ENCODE assay signal across 9 cellular contexts in genomic region chr16:30473231-30474061, GRCh38.
A peak's percentile ranks its signal among the peaks of the same experiment; 100 is the strongest.
DNase-seq lines count a peak whose midpoint lies in the region; ATAC-seq lines count a peak whose summit lies in the region.
"Had no signal": no experiment of that assay in that cellular context is flagged by ENCODE, and none has a peak within 500 bp of the region (broad histone marks: within the 10 kb centered on the region; RNA-seq: fewer than 3 reads in every experiment).

No MANE protein-coding gene starts in this region.

- no peaks in the 10 kb centered on the region for H3K27me3 Mint-ChIP-seq in dendritic cell treated with granulocyte-macrophage colony-stimulating factor and Interleukin-4, amounts not matched to agents 40 ng/mL and 50 ng/mL, for 4 days

- peaks cover 34% of the 10 kb centered on the region for H3K36me3 Mint-ChIP-seq in dendritic cell treated with granulocyte-macrophage colony-stimulating factor and Interleukin-4, amounts not matched to agents 40 ng/mL and 50 ng/mL, for 4 days (ENCODE audit: low read depth)

- intact Hi-C loops in dendritic cell treated with granulocyte-macrophage colony-stimulating factor and Interleukin-4, amounts not matched to agents 40 ng/mL and 50 ng/mL, for 4 days (cut with micrococcal nuclease), result loop anchor here (2.0 kb wide), 1 partner anchor 15 kb away; no protein-coding TSS in a partner anchor

- H3K27ac Mint-ChIP-seq in dendritic cell treated with granulocyte-macrophage colony-stimulating factor and Interleukin-4, amounts not matched to agents 40 ng/mL and 50 ng/mL, for 4 days, result peak overlapping the region; percentile 84

- DNase-seq in GM19238 (ENCODE audit: insufficient read length, low spot score) (peak; percentile 39), NCI-H2196 treated with DMSO at 0.1 percent for 48 hours (lab: John Stamatoyannopoulos, UW; ENCODE audit: unreplicated experiment) (no peak), NCI-H2171 treated with DMSO at 0.1 percent for 48 hours (lab: John Stamatoyannopoulos, UW) (no peak), NCI-H1930 (lab: John Stamatoyannopoulos, UW) (no peak)
- peak in 3 of 4 experiments; percentile 11 to 38 (median 36) for DNase-seq in activated CD4-positive, CD25-positive, alpha-beta regulatory T cell (lab: John Stamatoyannopoulos, UW)
- peak; percentile 30 to 48 (median 36) for DNase-seq in stimulated activated CD4-positive, alpha-beta T cell treated with anti-CD3 and anti-CD28 coated beads, TNF-alpha, amount 100 ng/mL, for 4 hours (ENCODE audit: low read depth in 3 of 3)

- no peak for ATAC-seq in GM19395 (IDR thresholded peaks at IDR 0.05; ENCODE audit: unreplicated experiment)
- ATAC-seq: gastroesophageal sphincter had no signal

- H3K4me3 Mint-ChIP-seq in dendritic cell treated with granulocyte-macrophage colony-stimulating factor and Interleukin-4, amounts not matched to agents 40 ng/mL and 50 ng/mL, for 4 days, result peak overlapping the region; percentile 67

- H3K4me1 Mint-ChIP-seq in dendritic cell treated with granulocyte-macrophage colony-stimulating factor and Interleukin-4, amounts not matched to agents 40 ng/mL and 50 ng/mL, for 4 days (ENCODE audit: low read depth), result peaks cover 76% of the 10 kb centered on the region

- H3K9me3 Mint-ChIP-seq in dendritic cell treated with granulocyte-macrophage colony-stimulating factor and Interleukin-4, amounts not matched to agents 40 ng/mL and 50 ng/mL, for 4 days, result no peaks in the 10 kb centered on the region

Comparison
In these comparisons a context has a peak if more than half of its experiments do, and no peak if none do; other contexts are left out.
1. DNase-seq: peak in GM19238 (single experiment), activated CD4-positive, CD25-positive, alpha-beta regulatory T cell (3 of 4) and stimulated activated CD4-positive, alpha-beta T cell treated with anti-CD3 and anti-CD28 coated beads, TNF-alpha, amount 100 ng/mL, for 4 hours (3 of 3); none in NCI-H2196 treated with DMSO at 0.1 percent for 48 hours (single experiment), NCI-H2171 treated with DMSO at 0.1 percent for 48 hours (single experiment) and NCI-H1930 (0 of 2).